10 cellular contexts compared by ENCODE assay signal in genomic region chr14:24674204-24674970, GRCh38. TPM values are rescaled to one million over a fixed set of nuclear protein-coding genes. Genes with fewer than 3 reads are reported as not detected.
DNase-seq lines count a peak whose midpoint lies in the region; ATAC-seq and TF ChIP-seq lines count a peak whose summit lies in the region.
"Had no signal": no experiment of that assay in that cellular context is flagged by ENCODE, and none has a peak within 500 bp of the region (broad histone marks: within the 10 kb centered on the region; RNA-seq: fewer than 3 reads in every experiment).

No MANE protein-coding gene starts in this region.

- no peaks in the 10 kb centered on the region for H3K27me3 Mint-ChIP-seq in T-helper 1 cell treated with Interleukin-12 subunit alpha and Interleukin-12 subunit beta and Interleukin-4 antibody, amounts not matched to agents 30 μg/mL and 1 μg/mL, for 36 hours (ENCODE audit: low read depth)
- H3K27me3 Mint-ChIP-seq in chondrocyte (ENCODE audit: low read depth) = peaks cover 42% of the 10 kb centered on the region

- peak overlapping the region in 1 of 7 experiments; percentile 5 for H3K4me3 ChIP-seq in skin epidermis
- no peak overlapping the region for H3K4me3 ChIP-seq in esophagus muscularis mucosa
- H3K4me3 ChIP-seq: SK-N-MC had no signal

- no peaks in the 10 kb centered on the region for H3K36me3 ChIP-seq in esophagus muscularis mucosa
- H3K36me3 ChIP-seq: heart right ventricle had no signal

- peaks cover 0 to 13% (median 0%) of the 10 kb centered on the region in 4 donors for H3K27me3 ChIP-seq in esophagus muscularis mucosa
- H3K27me3 ChIP-seq: heart right ventricle had no signal

- DNase-seq in esophagus muscularis mucosa (ENCODE audit: extremely low spot score) = no peak
- no peak for DNase-seq in D341Med (ENCODE audit: low spot score)
- DNase-seq in chondrocyte (ENCODE audit: low spot score) = no peak
- no peak for DNase-seq in kidney tubule cell (ENCODE audit: low spot score)
- DNase-seq: heart right ventricle had no signal

- peaks cover 14% of the 10 kb centered on the region for H3K36me3 Mint-ChIP-seq in T-helper 1 cell treated with Interleukin-12 subunit alpha and Interleukin-12 subunit beta and Interleukin-4 antibody, amounts not matched to agents 30 μg/mL and 1 μg/mL, for 36 hours (ENCODE audit: low read depth)
- H3K36me3 Mint-ChIP-seq in chondrocyte (ENCODE audit: low read depth) = no peaks in the 10 kb centered on the region

- no peaks in the 10 kb centered on the region for H3K9me3 ChIP-seq in esophagus muscularis mucosa
- H3K9me3 ChIP-seq: heart right ventricle had no signal

- H3K4me3 Mint-ChIP-seq in T-helper 1 cell treated with Interleukin-12 subunit alpha and Interleukin-12 subunit beta and Interleukin-4 antibody, amounts not matched to agents 30 μg/mL and 1 μg/mL, for 36 hours = peak overlapping the region; percentile 87
- no peak overlapping the region for H3K4me3 Mint-ChIP-seq in chondrocyte (ENCODE audit: unreplicated experiment)

- peak overlapping the region in 12 of 21 experiments; percentile 20 to 89 (median 72) for H3K27ac ChIP-seq in skin epidermis
- H3K27ac ChIP-seq in esophagus muscularis mucosa (replicated peaks in 1 of 4) = no peak overlapping the region
- H3K27ac ChIP-seq: SK-N-MC had no signal

- TF ChIP-seq CTCF in esophagus muscularis mucosa (IDR thresholded peaks at IDR 0.05) = no peak
- no peak for TF ChIP-seq CTCF in chondrocyte (IDR thresholded peaks at IDR 0.05)

- intact Hi-C loops in esophagus muscularis mucosa (cut with DNase I) = no loop called here

- peaks cover 6% of the 10 kb centered on the region for H3K9me3 Mint-ChIP-seq in T-helper 1 cell treated with Interleukin-12 subunit alpha and Interleukin-12 subunit beta and Interleukin-4 antibody, amounts not matched to agents 30 μg/mL and 1 μg/mL, for 36 hours
- no peaks in the 10 kb centered on the region for H3K9me3 Mint-ChIP-seq in chondrocyte (ENCODE audit: low read depth)

- WGBS in esophagus muscularis mucosa = 47% methylated on average over 4 of the region's 5 CpGs

- peaks cover 0 to 19% (median 10%) of the 10 kb centered on the region in 4 donors for H3K4me1 ChIP-seq in esophagus muscularis mucosa

- peak overlapping the region; percentile 100 for H3K27ac Mint-ChIP-seq in T-helper 1 cell treated with Interleukin-12 subunit alpha and Interleukin-12 subunit beta and Interleukin-4 antibody, amounts not matched to agents 30 μg/mL and 1 μg/mL, for 36 hours
- no peak overlapping the region for H3K27ac Mint-ChIP-seq in chondrocyte (ENCODE audit: unreplicated experiment)

- ATAC-seq in GM19025 (IDR thresholded peaks at IDR 0.05; ENCODE audit: low read depth, unreplicated experiment) (peak; percentile 57), HG02943 (IDR thresholded peaks at IDR 0.05; ENCODE audit: low read depth, unreplicated experiment) (peak; percentile 52)

- no peak for TF ChIP-seq POLR2A in esophagus muscularis mucosa (IDR thresholded peaks at IDR 0.05; ENCODE audit: low read depth)

- H3K4me1 Mint-ChIP-seq in T-helper 1 cell treated with Interleukin-12 subunit alpha and Interleukin-12 subunit beta and Interleukin-4 antibody, amounts not matched to agents 30 μg/mL and 1 μg/mL, for 36 hours (ENCODE audit: low read depth) = peaks cover 79% of the 10 kb centered on the region
- peaks cover 4% of the 10 kb centered on the region for H3K4me1 Mint-ChIP-seq in chondrocyte (ENCODE audit: low read depth)

- no peak for TF ChIP-seq EP300 in esophagus muscularis mucosa (IDR thresholded peaks at IDR 0.05)

RNA-seq across cellular contexts. Expression of gene GZMB, which starts 40.4 kb away (rescaled TPM):
- 10 to 100 TPM in 1 of 4 donors, under 1 TPM in 1, not detected in 2; 0.91 to 11.9 TPM for total RNA-seq in esophagus muscularis mucosa
- total RNA-seq in chondrocyte = not detected in 3 replicates

Comparison
In these comparisons a context has a peak if more than half of its experiments do, and no peak if none do; other contexts are left out.
1. H3K27ac ChIP-seq: peak in skin epidermis (12 of 21); none in esophagus muscularis mucosa (0 of 4).